Comparison of ENCODE assay signal across 23 cellular contexts in the genomic region with DNA sequence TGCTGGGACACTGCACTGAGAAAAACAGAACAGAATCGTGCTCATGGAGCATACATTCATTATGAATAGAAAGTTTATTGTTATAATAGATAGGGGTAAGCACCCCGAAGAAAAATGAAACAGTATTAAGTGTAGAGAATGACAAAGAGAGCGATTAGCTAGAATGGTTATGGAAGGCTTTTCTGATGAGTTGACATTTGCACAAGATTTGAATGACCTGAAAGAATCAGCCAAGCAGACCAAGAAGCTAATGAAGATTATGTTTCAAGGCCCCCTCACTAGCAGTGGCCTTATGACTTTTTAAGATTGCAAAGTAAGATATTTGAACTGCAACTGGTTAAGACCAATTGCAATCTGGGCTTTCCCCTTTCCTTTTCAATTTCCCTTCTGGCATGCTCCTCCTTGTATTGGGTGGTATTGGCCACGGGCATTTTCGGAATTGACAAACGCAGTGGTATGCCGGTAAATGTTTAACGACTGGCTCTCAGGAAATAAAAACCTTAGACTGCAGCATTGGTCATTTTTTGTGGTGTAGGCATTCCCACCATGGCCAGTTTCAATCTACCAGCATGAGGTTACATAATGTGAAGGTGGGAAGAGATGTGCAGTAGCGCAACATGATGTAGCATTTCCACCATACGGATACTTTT.
"Had no signal": no experiment of that assay in that cellular context is flagged by ENCODE, and none has a peak within 500 bp of the region (broad histone marks: within the 10 kb centered on the region; RNA-seq: fewer than 3 reads in every experiment).

No MANE protein-coding gene starts in this region.

- H3K9me3 ChIP-seq: MG63, SJSA1 had no signal

- H3K27me3 ChIP-seq: MG63, SJSA1 had no signal

- H3K4me1 ChIP-seq: SJSA1 had no signal

- H3K4me3 ChIP-seq: MG63, SJSA1, SK-N-MC had no signal

- H3K36me3 ChIP-seq: MG63, SJSA1 had no signal

- H3K27ac ChIP-seq: HL-60, SJSA1, SK-N-MC had no signal

- FAIRE-seq: HTR-8/SVneo, RCC 7860 had no signal

- DNase-seq: Karpas-422, KG1, MG63, NCI-H1092, NCI-H1105 treated with DMSO at 0.1 percent for 48 hours, NCI-H1417 treated with DMSO at 0.1 percent for 48 hours, NCI-H146, NCI-H1694 treated with DMSO at 0.1 percent for 48 hours, NCI-H1930, NCI-H2081, NCI-H2107, NCI-H2227 treated with DMSO at 0.1 percent for 48 hours, NCI-H524, NCI-H526 treated with DMSO at 0.1 percent for 48 hours, NCI-H748 treated with DMSO at 0.1 percent for 48 hours, Right ventricle myocardium superior, RPMI8226, SIG-M5 had no signal
